ENCODE assay signal across 9 cellular contexts in the genomic region with DNA sequence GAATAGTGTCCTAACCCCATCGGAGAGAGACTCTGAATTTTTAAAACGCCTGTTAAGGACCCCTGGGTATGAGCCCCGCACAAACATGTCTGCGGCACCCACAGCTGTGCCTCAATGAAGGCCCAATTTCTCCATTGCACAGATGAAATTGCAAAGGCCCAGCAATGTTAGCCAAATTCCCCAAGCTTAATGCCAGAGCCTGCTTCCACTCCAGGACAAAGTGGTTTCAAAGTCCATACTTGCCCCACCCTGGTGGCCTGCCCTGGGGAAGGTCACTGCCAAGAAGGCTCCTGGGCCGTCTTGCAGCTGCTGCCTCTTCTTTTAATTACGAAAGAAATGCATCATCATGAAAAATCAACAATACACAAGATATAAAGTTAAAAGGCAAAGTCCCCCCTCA.
DNase-seq lines count a peak whose midpoint lies in the region; ATAC-seq and TF ChIP-seq lines count a peak whose summit lies in the region.
"Had no signal": no experiment of that assay in that cellular context is flagged by ENCODE, and none has a peak within 500 bp of the region (broad histone marks: within the 10 kb centered on the region; RNA-seq: fewer than 3 reads in every experiment).

No MANE protein-coding gene starts in this region.

- CTCF ChIA-PET in WTC11 (lab: Charles Lee) = interaction anchor here (1.0 kb wide), 1 partner anchor 162 kb away, joined by 3 read pairs; no protein-coding TSS in a partner anchor

- TF ChIP-seq POLR2A in gastrocnemius medialis (IDR thresholded peaks at IDR 0.05) = no peak

- H3K27ac Mint-ChIP-seq in IgD-negative memory B cell (peak overlapping the region in 2 of 3 donors; percentile 43 to 48), WTC11 (no peak overlapping the region)
- H3K27ac Mint-ChIP-seq: activated B cell treated with CpG ODN at 0.5 μM for 24 hours had no signal

- in situ Hi-C loops in gastrocnemius medialis (cut with MboI; ENCODE audit: low sequenced_read_pairs in 4 of 4) = no loop called here

- H3K27me3 ChIP-seq in foreskin keratinocyte (no peaks in the 10 kb centered on the region), gastrocnemius medialis (no peaks in the 10 kb centered on the region)

- H3K36me3 ChIP-seq in gastrocnemius medialis = no peaks in the 10 kb centered on the region

- TF ChIP-seq CTCF in foreskin keratinocyte (conservative IDR thresholded peaks at IDR 0.05) = no peak
- TF ChIP-seq CTCF in gastrocnemius medialis (IDR thresholded peaks at IDR 0.05 in 4 of 5, conservative IDR thresholded peaks at IDR 0.05 in 1 of 5) = no peak
- no peak for TF ChIP-seq CTCF in WTC11 (IDR thresholded peaks at IDR 0.05)

- H3K9me3 ChIP-seq in gastrocnemius medialis = no peaks in the 10 kb centered on the region

- no peak overlapping the region for H3K4me3 ChIP-seq in gastrocnemius medialis

- no peaks in the 10 kb centered on the region for H3K4me1 ChIP-seq in foreskin keratinocyte
- H3K4me1 ChIP-seq in gastrocnemius medialis = no peaks in the 10 kb centered on the region

- H3K27ac ChIP-seq in foreskin keratinocyte (peak overlapping the region; percentile 70), gastrocnemius medialis (peak overlapping the region in 1 of 4 donors; percentile 22)

- peak; percentile 60 for DNase-seq in activated CD8-positive, alpha-beta memory T cell treated with anti-CD3 and anti-CD28 coated beads, Interleukin-2, amount 50 U/mL, for 48 hours
- DNase-seq in foreskin keratinocyte (no peak), gastrocnemius medialis (peak; percentile 16 to 66), DMS114 treated with DMSO at 0.1 percent for 48 hours (lab: John Stamatoyannopoulos, UW; ENCODE audit: unreplicated experiment) (no peak), nucleus accumbens (lab: John Stamatoyannopoulos, UW) (no peak), WTC11 (ENCODE audit: low spot score) (no peak)
- DNase-seq: activated B cell treated with CpG ODN at 0.5 μM for 24 hours had no signal

- POLR2A ChIA-PET in WTC11 (lab: Charles Lee) = interaction anchor here (0.6 kb wide), 1 partner anchor 619 kb away, joined by 5 read pairs; no protein-coding TSS in a partner anchor

- H3K27me3 Mint-ChIP-seq in IgD-negative memory B cell (no peaks in the 10 kb centered on the region), WTC11 (ENCODE audit: low read depth) (peaks cover 7% of the 10 kb centered on the region; the same call in 1 of the 2 replicates)
- H3K27me3 Mint-ChIP-seq: activated B cell treated with CpG ODN at 0.5 μM for 24 hours had no signal

- peaks cover 1 to 8% (median 8%) of the 10 kb centered on the region in 3 donors for H3K9me3 Mint-ChIP-seq in IgD-negative memory B cell
- H3K9me3 Mint-ChIP-seq in WTC11 = peaks cover 11% of the 10 kb centered on the region; the same call in 1 of the 2 replicates

- H3K4me1 Mint-ChIP-seq in IgD-negative memory B cell = peaks cover 0 to 1% (median 0%) of the 10 kb centered on the region in 3 donors
- peaks cover 14% of the 10 kb centered on the region for H3K4me1 Mint-ChIP-seq in WTC11
- H3K4me1 Mint-ChIP-seq: activated B cell treated with CpG ODN at 0.5 μM for 24 hours had no signal

- H3K4me3 Mint-ChIP-seq in IgD-negative memory B cell (peak overlapping the region in 2 of 4 donors; percentile 44 to 81), WTC11 (no peak overlapping the region)
- H3K4me3 Mint-ChIP-seq: activated B cell treated with CpG ODN at 0.5 μM for 24 hours had no signal

- ATAC-seq in foreskin keratinocyte = no peak
- peak; percentile 31 to 77 for ATAC-seq in gastrocnemius medialis
- ATAC-seq in HG03571 (IDR thresholded peaks at IDR 0.05; ENCODE audit: unreplicated experiment) = no peak
- no peak for ATAC-seq in WTC11

- intact Hi-C loops in gastrocnemius medialis (cut with DNase I; ENCODE audit: low total_unique reads) = no loop called here

- H3K36me3 Mint-ChIP-seq in IgD-negative memory B cell = no peaks in the 10 kb centered on the region
- no peaks in the 10 kb centered on the region for H3K36me3 Mint-ChIP-seq in WTC11

TF ChIP-seq in WTC11, 78 proteins besides CTCF, POLR2A, EP300 and RAD21 (continues in another document):
- TF ChIP-seq SP1 (CRISPR knock-in tag; conservative IDR thresholded peaks at IDR 0.05) = no peak
- TF ChIP-seq, protein P1, sequence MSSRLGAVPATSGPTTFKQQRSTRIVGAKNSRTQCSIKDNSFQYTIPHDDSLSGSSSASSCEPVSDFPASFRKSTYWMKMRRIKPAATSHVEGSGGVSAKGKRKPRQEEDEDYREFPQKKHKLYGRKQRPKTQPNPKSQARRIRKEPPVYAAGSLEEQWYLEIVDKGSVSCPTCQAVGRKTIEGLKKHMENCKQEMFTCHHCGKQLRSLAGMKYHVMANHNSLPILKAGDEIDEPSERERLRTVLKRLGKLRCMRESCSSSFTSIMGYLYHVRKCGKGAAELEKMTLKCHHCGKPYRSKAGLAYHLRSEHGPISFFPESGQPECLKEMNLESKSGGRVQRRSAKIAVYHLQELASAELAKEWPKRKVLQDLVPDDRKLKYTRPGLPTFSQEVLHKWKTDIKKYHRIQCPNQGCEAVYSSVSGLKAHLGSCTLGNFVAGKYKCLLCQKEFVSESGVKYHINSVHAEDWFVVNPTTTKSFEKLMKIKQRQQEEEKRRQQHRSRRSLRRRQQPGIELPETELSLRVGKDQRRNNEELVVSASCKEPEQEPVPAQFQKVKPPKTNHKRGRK (CRISPR knock-in tag; IDR thresholded peaks at IDR 0.05; ENCODE audit: borderline replicate concordance) = no peak
- no peak for TF ChIP-seq CREM (CRISPR knock-in tag; IDR thresholded peaks at IDR 0.05)
- TF ChIP-seq, protein P2, sequence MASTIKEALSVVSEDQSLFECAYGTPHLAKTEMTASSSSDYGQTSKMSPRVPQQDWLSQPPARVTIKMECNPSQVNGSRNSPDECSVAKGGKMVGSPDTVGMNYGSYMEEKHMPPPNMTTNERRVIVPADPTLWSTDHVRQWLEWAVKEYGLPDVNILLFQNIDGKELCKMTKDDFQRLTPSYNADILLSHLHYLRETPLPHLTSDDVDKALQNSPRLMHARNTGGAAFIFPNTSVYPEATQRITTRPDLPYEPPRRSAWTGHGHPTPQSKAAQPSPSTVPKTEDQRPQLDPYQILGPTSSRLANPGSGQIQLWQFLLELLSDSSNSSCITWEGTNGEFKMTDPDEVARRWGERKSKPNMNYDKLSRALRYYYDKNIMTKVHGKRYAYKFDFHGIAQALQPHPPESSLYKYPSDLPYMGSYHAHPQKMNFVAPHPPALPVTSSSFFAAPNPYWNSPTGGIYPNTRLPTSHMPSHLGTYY (CRISPR knock-in tag; IDR thresholded peaks at IDR 0.05) = no peak
- TF ChIP-seq, protein P3, sequence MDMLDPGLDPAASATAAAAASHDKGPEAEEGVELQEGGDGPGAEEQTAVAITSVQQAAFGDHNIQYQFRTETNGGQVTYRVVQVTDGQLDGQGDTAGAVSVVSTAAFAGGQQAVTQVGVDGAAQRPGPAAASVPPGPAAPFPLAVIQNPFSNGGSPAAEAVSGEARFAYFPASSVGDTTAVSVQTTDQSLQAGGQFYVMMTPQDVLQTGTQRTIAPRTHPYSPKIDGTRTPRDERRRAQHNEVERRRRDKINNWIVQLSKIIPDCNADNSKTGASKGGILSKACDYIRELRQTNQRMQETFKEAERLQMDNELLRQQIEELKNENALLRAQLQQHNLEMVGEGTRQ (CRISPR knock-in tag; IDR thresholded peaks at IDR 0.05) = no peak
- TF ChIP-seq GRHL2 (CRISPR knock-in tag; IDR thresholded peaks at IDR 0.05; ENCODE audit: insufficient replicate concordance, severe bottlenecking) = no peak
- TF ChIP-seq, protein P4, sequence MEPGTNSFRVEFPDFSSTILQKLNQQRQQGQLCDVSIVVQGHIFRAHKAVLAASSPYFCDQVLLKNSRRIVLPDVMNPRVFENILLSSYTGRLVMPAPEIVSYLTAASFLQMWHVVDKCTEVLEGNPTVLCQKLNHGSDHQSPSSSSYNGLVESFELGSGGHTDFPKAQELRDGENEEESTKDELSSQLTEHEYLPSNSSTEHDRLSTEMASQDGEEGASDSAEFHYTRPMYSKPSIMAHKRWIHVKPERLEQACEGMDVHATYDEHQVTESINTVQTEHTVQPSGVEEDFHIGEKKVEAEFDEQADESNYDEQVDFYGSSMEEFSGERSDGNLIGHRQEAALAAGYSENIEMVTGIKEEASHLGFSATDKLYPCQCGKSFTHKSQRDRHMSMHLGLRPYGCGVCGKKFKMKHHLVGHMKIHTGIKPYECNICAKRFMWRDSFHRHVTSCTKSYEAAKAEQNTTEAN (CRISPR knock-in tag; IDR thresholded peaks at IDR 0.05) = no peak
- no peak for TF ChIP-seq ETV6 (CRISPR knock-in tag; IDR thresholded peaks at IDR 0.05)
- TF ChIP-seq GABPB1 (CRISPR knock-in tag; IDR thresholded peaks at IDR 0.05) = no peak
- TF ChIP-seq TP53 (CRISPR knock-in tag; IDR thresholded peaks at IDR 0.05) = no peak
- TF ChIP-seq, protein P5, sequence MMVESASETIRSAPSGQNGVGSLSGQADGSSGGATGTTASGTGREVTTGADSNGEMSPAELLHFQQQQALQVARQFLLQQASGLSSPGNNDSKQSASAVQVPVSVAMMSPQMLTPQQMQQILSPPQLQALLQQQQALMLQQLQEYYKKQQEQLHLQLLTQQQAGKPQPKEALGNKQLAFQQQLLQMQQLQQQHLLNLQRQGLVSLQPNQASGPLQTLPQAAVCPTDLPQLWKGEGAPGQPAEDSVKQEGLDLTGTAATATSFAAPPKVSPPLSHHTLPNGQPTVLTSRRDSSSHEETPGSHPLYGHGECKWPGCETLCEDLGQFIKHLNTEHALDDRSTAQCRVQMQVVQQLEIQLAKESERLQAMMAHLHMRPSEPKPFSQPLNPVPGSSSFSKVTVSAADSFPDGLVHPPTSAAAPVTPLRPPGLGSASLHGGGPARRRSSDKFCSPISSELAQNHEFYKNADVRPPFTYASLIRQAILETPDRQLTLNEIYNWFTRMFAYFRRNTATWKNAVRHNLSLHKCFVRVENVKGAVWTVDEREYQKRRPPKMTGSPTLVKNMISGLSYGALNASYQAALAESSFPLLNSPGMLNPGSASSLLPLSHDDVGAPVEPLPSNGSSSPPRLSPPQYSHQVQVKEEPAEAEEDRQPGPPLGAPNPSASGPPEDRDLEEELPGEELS (CRISPR knock-in tag; IDR thresholded peaks at IDR 0.05) = no peak
- TF ChIP-seq FOXP1 (CRISPR knock-in tag; IDR thresholded peaks at IDR 0.05; ENCODE audit: borderline replicate concordance) = no peak
- TF ChIP-seq MYBL2 (CRISPR knock-in tag; IDR thresholded peaks at IDR 0.05) = no peak

Comparison
In these comparisons a context has a peak if more than half of its experiments do, and no peak if none do; other contexts are left out.
1. DNase-seq: peak in activated CD8-positive, alpha-beta memory T cell treated with anti-CD3 and anti-CD28 coated beads, Interleukin-2, amount 50 U/mL, for 48 hours (single experiment) and gastrocnemius medialis (2 of 2); none in foreskin keratinocyte (0 of 2), DMS114 treated with DMSO at 0.1 percent for 48 hours (single experiment), nucleus accumbens (0 of 56) and WTC11 (single experiment).
2. ATAC-seq: peak in gastrocnemius medialis (2 of 2); none in foreskin keratinocyte (single experiment), HG03571 (single experiment) and WTC11 (single experiment).